In the genomic region with DNA sequence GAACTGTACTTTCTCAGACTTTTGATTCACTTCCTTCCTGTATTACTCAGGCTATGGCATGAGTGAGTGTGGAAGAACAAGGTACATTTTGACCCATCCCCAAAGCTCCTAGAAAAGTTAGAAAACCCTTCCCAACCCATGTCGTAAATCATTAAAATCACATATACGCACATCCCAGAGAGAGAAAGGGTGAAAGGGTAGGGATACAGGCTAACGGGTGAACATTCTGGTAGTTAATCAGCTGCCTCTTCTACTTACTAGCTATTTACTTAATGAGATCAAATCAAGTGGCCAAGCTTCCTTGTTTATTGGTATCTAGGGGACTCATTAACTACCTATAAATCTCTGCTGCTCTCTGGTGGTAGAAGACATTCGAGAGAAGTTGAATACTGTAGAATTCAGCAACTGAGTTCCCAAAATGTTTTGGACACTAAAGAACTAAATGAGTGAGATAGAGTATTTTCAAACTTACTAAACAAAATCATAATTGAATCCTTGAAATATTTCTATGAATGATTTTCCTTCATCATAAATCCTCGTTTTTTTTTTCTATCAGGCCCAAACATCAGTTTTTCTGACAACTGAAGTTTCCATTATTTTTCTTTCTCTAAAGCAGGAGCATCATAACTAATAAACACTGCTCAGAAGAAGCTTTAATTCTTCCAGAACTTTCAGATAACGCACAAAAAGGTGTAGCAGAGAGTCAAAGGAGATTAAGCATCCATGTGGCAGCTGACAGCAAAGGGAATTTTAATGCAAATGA, we compare ENCODE assay signal across 9 cellular contexts.
DNase-seq lines count a peak whose midpoint lies in the region; ATAC-seq and TF ChIP-seq lines count a peak whose summit lies in the region.
"Had no signal": no experiment of that assay in that cellular context is flagged by ENCODE, and none has a peak within 500 bp of the region (broad histone marks: within the 10 kb centered on the region; RNA-seq: fewer than 3 reads in every experiment).

No MANE protein-coding gene starts in this region.

- peak overlapping the region; percentile 30 for H3K27ac ChIP-seq in vagina

- no peaks in the 10 kb centered on the region for H3K9me3 Mint-ChIP-seq in immature natural killer cell
- H3K9me3 Mint-ChIP-seq: T-helper 1 cell treated with Interleukin-12 subunit alpha and Interleukin-12 subunit beta and Interleukin-4 antibody, amounts not matched to agents 30 μg/mL and 1 μg/mL, for 36 hours had no signal

- peaks cover 2 to 7% (median 2%) of the 10 kb centered on the region in 3 donors for H3K27me3 Mint-ChIP-seq in immature natural killer cell (ENCODE audit: low read depth in 3 of 3)

- intact Hi-C loops in vagina (cut with DNase I), result loop anchor here (5.0 kb wide), 1 partner anchor 604 kb away; no protein-coding TSS in a partner anchor

- no peaks in the 10 kb centered on the region for H3K27me3 ChIP-seq in kidney epithelial cell (ENCODE audit: control insufficient read depth, insufficient read depth, low read length)
- H3K27me3 ChIP-seq in vagina, result no peaks in the 10 kb centered on the region

- H3K36me3 ChIP-seq in kidney epithelial cell (ENCODE audit: control insufficient read depth, insufficient read depth, low read length), result no peaks in the 10 kb centered on the region
- H3K36me3 ChIP-seq in vagina, result no peaks in the 10 kb centered on the region

- in situ Hi-C loops in astrocyte of the spinal cord (cut with HindIII; ENCODE audit: low sequenced_read_pairs), result loop anchor here (10.0 kb wide), 1 partner anchor 301 kb away; no protein-coding TSS in a partner anchor

- no peaks in the 10 kb centered on the region for H3K36me3 Mint-ChIP-seq in immature natural killer cell

- TF ChIP-seq POLR2A in vagina (IDR thresholded peaks at IDR 0.05), result no peak

- H3K4me3 ChIP-seq in astrocyte of the spinal cord (ENCODE audit: low read depth, low read length) (no peak overlapping the region), kidney epithelial cell (ENCODE audit: low read depth, low read length) (no peak overlapping the region), vagina (no peak overlapping the region)

- POLR2A ChIA-PET in GM10248 (lab: Yijun Ruan, JAX), result no interaction called here

- TF ChIP-seq CTCF in GM10248 (IDR thresholded peaks at IDR 0.05; ENCODE audit: control extremely low read depth, extremely low read depth, low read depth, missing control alignments) (peak; percentile 20), astrocyte of the spinal cord (IDR thresholded peaks at IDR 0.05; ENCODE audit: low read depth, low read length) (peak; percentile 61), kidney epithelial cell (IDR thresholded peaks at IDR 0.05; ENCODE audit: insufficient read depth, low read length, poor library complexity, severe bottlenecking) (peak; percentile 65), vagina (IDR thresholded peaks at IDR 0.05) (peak; percentile 39 to 68 (median 62))

- H3K4me1 Mint-ChIP-seq in immature natural killer cell, result no peaks in the 10 kb centered on the region

- no peak overlapping the region for H3K27ac Mint-ChIP-seq in immature natural killer cell
- H3K27ac Mint-ChIP-seq: T-helper 1 cell treated with Interleukin-12 subunit alpha and Interleukin-12 subunit beta and Interleukin-4 antibody, amounts not matched to agents 30 μg/mL and 1 μg/mL, for 36 hours had no signal

- no peaks in the 10 kb centered on the region for H3K4me1 ChIP-seq in vagina

- DNase-seq in GM10248 (ENCODE audit: extremely low spot score), result no peak
- peak; percentile 7 for DNase-seq in NCI-H1694 treated with DMSO at 0.1 percent for 48 hours (lab: John Stamatoyannopoulos, UW)
- DNase-seq in astrocyte of the spinal cord (ENCODE audit: low read depth, low spot score), result peak; percentile 67
- no peak for DNase-seq in kidney epithelial cell (ENCODE audit: low read depth)
- DNase-seq in vagina (ENCODE audit: extremely low spot score in 2 of 2), result no peak
- no peak for DNase-seq in activated CD4-positive, CD25-positive, alpha-beta regulatory T cell (lab: John Stamatoyannopoulos, UW)
- DNase-seq in immature natural killer cell, result no peak

- H3K9me3 ChIP-seq in vagina, result no peaks in the 10 kb centered on the region

- CTCF ChIA-PET in GM10248 (lab: Yijun Ruan, JAX), result interaction anchor here (0.7 to 2.7 kb wide), 5 partner anchors 9 to 1364 kb away, joined by 3 to 11 read pairs (median 4); no protein-coding TSS in a partner anchor

- no peak overlapping the region for H3K4me3 Mint-ChIP-seq in immature natural killer cell
- H3K4me3 Mint-ChIP-seq: T-helper 1 cell treated with Interleukin-12 subunit alpha and Interleukin-12 subunit beta and Interleukin-4 antibody, amounts not matched to agents 30 μg/mL and 1 μg/mL, for 36 hours had no signal

- no peak for ATAC-seq in GM18498 (IDR thresholded peaks at IDR 0.05; ENCODE audit: unreplicated experiment)

Comparison
In these comparisons a context has a peak if more than half of its experiments do, and no peak if none do; other contexts are left out.
1. DNase-seq: peak in NCI-H1694 treated with DMSO at 0.1 percent for 48 hours (single experiment) and astrocyte of the spinal cord (single experiment); none in GM10248 (single experiment), kidney epithelial cell (single experiment), vagina (0 of 2), activated CD4-positive, CD25-positive, alpha-beta regulatory T cell (0 of 4) and immature natural killer cell (0 of 3).
2. Peak in every context shown above with its lines, with median percentiles within 50 percentile points of each other: CTCF ChIP-seq.